8 cellular contexts compared by ENCODE assay signal in genomic region chr1:52552505-52553371, GRCh38. TPM values are rescaled to one million over a fixed set of nuclear protein-coding genes. Genes with fewer than 3 reads are reported as not detected.
A peak's percentile ranks its signal among the peaks of the same experiment; 100 is the strongest.
DNase-seq lines count a peak whose midpoint lies in the region; ATAC-seq and TF ChIP-seq lines count a peak whose summit lies in the region.

Gene TUT4, minus strand, starts transcription at chr1:52553092. Its CDS starts 26,812 bp downstream, at chr1:52526280.

- peak within 1 kb of the TSS; percentile 65 for H3K27ac Mint-ChIP-seq in activated CD8-positive, alpha-beta T cell treated with anti-CD3 and anti-CD28 coated beads for 36 hours

- ATAC-seq in HG03432 (IDR thresholded peaks at IDR 0.05; ENCODE audit: unreplicated experiment), result peak; percentile 43
- peak; percentile 67 for ATAC-seq in activated CD8-positive, alpha-beta T cell treated with anti-CD3 and anti-CD28 coated beads for 36 hours

- no peak for TF ChIP-seq CTCF in activated CD8-positive, alpha-beta T cell treated with anti-CD3 and anti-CD28 coated beads for 36 hours (IDR thresholded peaks at IDR 0.05)

- DNase-seq in AG08396 (ENCODE audit: low spot score) (peak; percentile 65), NCI-H748 (lab: John Stamatoyannopoulos, UW; ENCODE audit: unreplicated experiment) (peak; percentile 93), lung microvascular endothelial cell (ENCODE audit: low read depth in 2 of 2) (peak; percentile 75 to 86)
- peak; percentile 84 for DNase-seq in activated CD8-positive, alpha-beta T cell treated with anti-CD3 and anti-CD28 coated beads for 36 hours
- peak; percentile 59 to 67 (median 64) for DNase-seq in effector memory CD4-positive, alpha-beta T cell
- peak; percentile 54 to 78 (median 57) for DNase-seq in stimulated activated CD4-positive, alpha-beta T cell treated with anti-CD3 and anti-CD28 coated beads, TNF-alpha, amount 100 ng/mL, for 24 hours (ENCODE audit: low read depth in 3 of 3)

- peak within 1 kb of the TSS; percentile 90 for H3K4me3 ChIP-seq in effector memory CD4-positive, alpha-beta T cell (ENCODE audit: insufficient read depth, low read depth, low read length, poor library complexity, severe bottlenecking)

- peaks cover 21% of the 10 kb centered on the region for H3K4me1 ChIP-seq in effector memory CD4-positive, alpha-beta T cell (ENCODE audit: control insufficient read depth, insufficient read depth, low read length, poor library complexity, severe bottlenecking)

- no peaks in the 10 kb centered on the region for H3K9me3 Mint-ChIP-seq in activated CD8-positive, alpha-beta T cell treated with anti-CD3 and anti-CD28 coated beads for 36 hours

- in situ Hi-C loops in GM18951 (cut with MboI; ENCODE audit: low sequenced_read_pairs, unreplicated experiment), result no loop called here

- H3K4me1 Mint-ChIP-seq in activated CD8-positive, alpha-beta T cell treated with anti-CD3 and anti-CD28 coated beads for 36 hours (ENCODE audit: low read depth), result peaks cover 38% of the 10 kb centered on the region

- peaks cover 1% of the 10 kb centered on the region for H3K36me3 Mint-ChIP-seq in activated CD8-positive, alpha-beta T cell treated with anti-CD3 and anti-CD28 coated beads for 36 hours (ENCODE audit: low read depth)

- no peaks in the 10 kb centered on the region for H3K27me3 Mint-ChIP-seq in activated CD8-positive, alpha-beta T cell treated with anti-CD3 and anti-CD28 coated beads for 36 hours

- H3K36me3 ChIP-seq in effector memory CD4-positive, alpha-beta T cell (ENCODE audit: control insufficient read depth, insufficient read depth, low read length), result no peaks in the 10 kb centered on the region

- H3K9me3 ChIP-seq in effector memory CD4-positive, alpha-beta T cell (ENCODE audit: control insufficient read depth, low read length), result no peaks in the 10 kb centered on the region

- no peak within 1 kb of the TSS for H3K4me3 Mint-ChIP-seq in activated CD8-positive, alpha-beta T cell treated with anti-CD3 and anti-CD28 coated beads for 36 hours

- POLR2A ChIA-PET in activated CD8-positive, alpha-beta T cell treated with anti-CD3 and anti-CD28 coated beads for 36 hours (lab: Charles Lee), result interaction anchor here (0.8 to 2.3 kb wide), 15 partner anchors 13 to 148 kb away, joined by 3 to 20 read pairs (median 4); partner anchors contain the start of genes GPX7, ORC1, PRPF38A and SHISAL2A

- peak within 1 kb of the TSS; percentile 96 for H3K27ac ChIP-seq in effector memory CD4-positive, alpha-beta T cell (ENCODE audit: insufficient read depth, low read length, poor library complexity, severe bottlenecking)

- intact Hi-C loops in activated CD8-positive, alpha-beta T cell treated with anti-CD3 and anti-CD28 coated beads for 36 hours (cut with micrococcal nuclease), result loop anchor here (5.0 to 10.0 kb wide), 2 partner anchors 85 to 128 kb away; no protein-coding TSS in a partner anchor

- no peaks in the 10 kb centered on the region for H3K27me3 ChIP-seq in effector memory CD4-positive, alpha-beta T cell (replicated peaks; ENCODE audit: control insufficient read depth, insufficient read depth, low read length, poor library complexity, severe bottlenecking)

- CTCF ChIA-PET in activated CD8-positive, alpha-beta T cell treated with anti-CD3 and anti-CD28 coated beads for 36 hours (lab: Charles Lee), result interaction anchor here (0.8 to 1.5 kb wide), 7 partner anchors 10 to 113 kb away, joined by 3 to 4 read pairs (median 3); no protein-coding TSS in a partner anchor

- peak; percentile 50 for TF ChIP-seq POLR2A in GM18951 (IDR thresholded peaks at IDR 0.05; ENCODE audit: extremely low read depth, insufficient read depth, insufficient read length)

RNA-seq across cellular contexts. Expression of gene TUT4, which starts in this region (rescaled TPM):
- 10 to 100 TPM; 51.6 to 59.0 TPM for total RNA-seq in activated CD8-positive, alpha-beta T cell treated with anti-CD3 and anti-CD28 coated beads for 36 hours
- total RNA-seq in lung microvascular endothelial cell, result 11.6 and 15.9 TPM in 2 replicates

Comparison
In these comparisons a context has a peak if more than half of its experiments do, and no peak if none do; other contexts are left out.
1. Peak in every context shown above with its lines: DNase-seq, ATAC-seq, H3K4me3 ChIP-seq and H3K27ac ChIP-seq.